ENCODE assay signal across 8 cellular contexts in genomic region chr11:17276236-17277023, GRCh38. TPM values are rescaled to one million over a fixed set of nuclear protein-coding genes. Genes with fewer than 3 reads are reported as not detected.
DNase-seq lines count a peak whose midpoint lies in the region; ATAC-seq and TF ChIP-seq lines count a peak whose summit lies in the region.

NUCB2 (plus strand) TSS chr11:17276739; CDS start chr11:17295324, 18,585 bp downstream.

- intact Hi-C loops in breast epithelium (cut with DNase I; ENCODE audit: low total_unique reads), result no loop called here

- peak; percentile 29 for TF ChIP-seq POLR2A in breast epithelium (IDR thresholded peaks at IDR 0.05)

- DNase-seq in NCI-H2196 treated with DMSO at 0.1 percent for 48 hours (lab: John Stamatoyannopoulos, UW; ENCODE audit: unreplicated experiment) (peak; percentile 95), breast epithelium (ENCODE audit: low spot score in 2 of 2) (peak; percentile 94 to 99)

- peaks cover 11% of the 10 kb centered on the region for H3K4me1 ChIP-seq in ACC112 (ENCODE audit: control insufficient read depth, insufficient read depth, low read length, unreplicated experiment)
- H3K4me1 ChIP-seq in breast epithelium, result no peaks in the 10 kb centered on the region
- peaks cover 6 to 15% (median 14%) of the 10 kb centered on the region in 3 donors for H3K4me1 ChIP-seq in skeletal muscle tissue (ENCODE audit: control insufficient read depth in 3 of 3, insufficient read depth in 3 of 3, low read length in 3 of 3)

- H3K9me3 ChIP-seq in breast epithelium, result no peaks in the 10 kb centered on the region
- H3K9me3 ChIP-seq in iPS-18c (ENCODE audit: control insufficient read depth, insufficient read depth, low read length), result no peaks in the 10 kb centered on the region
- no peaks in the 10 kb centered on the region for H3K9me3 ChIP-seq in skeletal muscle tissue (ENCODE audit: control insufficient read depth in 3 of 3, low read length in 3 of 3)

- H3K36me3 ChIP-seq in ACC112 (ENCODE audit: insufficient read depth, low read length) (no peaks in the 10 kb centered on the region), breast epithelium (no peaks in the 10 kb centered on the region), skeletal muscle tissue (ENCODE audit: control insufficient read depth in 3 of 3, insufficient read depth in 3 of 3, low read length in 3 of 3) (no peaks in the 10 kb centered on the region)

- H3K79me2 ChIP-seq in ACC112 (ENCODE audit: control insufficient read depth, insufficient read depth, low read length, unreplicated experiment), result peaks cover 18% of the 10 kb centered on the region

- TF ChIP-seq CTCF in VCaP (conservative IDR thresholded peaks at IDR 0.05) (no peak), breast epithelium (IDR thresholded peaks at IDR 0.05) (no peak)

- H3K27ac ChIP-seq in ACC112 (ENCODE audit: low read depth, low read length) (peak within 1 kb of the TSS; percentile 77), VCaP (peak within 1 kb of the TSS; percentile 86), breast epithelium (peak within 1 kb of the TSS; percentile 94 to 98), skeletal muscle tissue (ENCODE audit: low read depth, low read length) (peak within 1 kb of the TSS; percentile 91)

- H3K9ac ChIP-seq in skeletal muscle tissue (ENCODE audit: low read depth in 1 of 3, low read length in 3 of 3), result peak within 1 kb of the TSS; percentile 96 to 97 (median 97)

- H2AFZ ChIP-seq in ACC112 (ENCODE audit: low read length, unreplicated experiment), result peak within 1 kb of the TSS; percentile 96

- ATAC-seq in GM18870 (IDR thresholded peaks at IDR 0.05; ENCODE audit: unreplicated experiment) (peak; percentile 91), HG03135 (IDR thresholded peaks at IDR 0.05; ENCODE audit: unreplicated experiment) (peak; percentile 98)

- H3K27me3 ChIP-seq in ACC112 (ENCODE audit: insufficient read depth, low read length) (no peaks in the 10 kb centered on the region), breast epithelium (no peaks in the 10 kb centered on the region), skeletal muscle tissue (ENCODE audit: control insufficient read depth in 3 of 3, insufficient read depth in 3 of 3, low read length in 3 of 3) (peaks cover 0 to 3% (median 0%) of the 10 kb centered on the region in 3 donors)

- peak within 1 kb of the TSS; percentile 93 for H3K4me3 ChIP-seq in ACC112 (ENCODE audit: low read depth, low read length)
- H3K4me3 ChIP-seq in breast epithelium, result peak within 1 kb of the TSS; percentile 83 to 95 (median 94)
- H3K4me3 ChIP-seq in iPS-18c (ENCODE audit: insufficient read depth, low read depth, low read length), result peak within 1 kb of the TSS; percentile 82
- peak within 1 kb of the TSS; percentile 85 to 93 (median 91) for H3K4me3 ChIP-seq in skeletal muscle tissue (ENCODE audit: low read length in 3 of 3)

RNA-seq across cellular contexts. Expression of gene NUCB2, which starts in this region (rescaled TPM):
- total RNA-seq in breast epithelium (100 to 1,000 TPM in 1 of 3 donors, 10 to 100 TPM in 2; 32.6 to 131 (median 69.1) TPM), skeletal muscle tissue (24.0 TPM)

Comparison
In these comparisons a context has a peak if more than half of its experiments do, and no peak if none do; other contexts are left out.
1. Peak in every context shown above with its lines: DNase-seq, ATAC-seq, H3K4me3 ChIP-seq and H3K27ac ChIP-seq.